ENCODE assay signal across 1 cellular context in genomic region chr6:41746068-41746467, GRCh38.
A peak's percentile ranks its signal among the peaks of the same experiment; 100 is the strongest.
TF ChIP-seq lines count a peak whose summit lies in the region.

No MANE protein-coding gene starts in this region.

TF ChIP-seq in HepG2, 621 proteins besides CTCF, POLR2A, EP300 and RAD21 (continued from another document and continues in another):
- no peak for TF ChIP-seq ELK4 (CRISPR knock-in tag; IDR thresholded peaks at IDR 0.05; ENCODE audit: borderline replicate concordance)
- no peak for TF ChIP-seq ZNF800 (CRISPR knock-in tag; IDR thresholded peaks at IDR 0.05)
- no peak for TF ChIP-seq MTA1 (CRISPR knock-in tag; IDR thresholded peaks at IDR 0.05; ENCODE audit: borderline replicate concordance)
- TF ChIP-seq TBP (CRISPR knock-in tag; IDR thresholded peaks at IDR 0.05), result no peak
- no peak for TF ChIP-seq ZNF33A (CRISPR knock-in tag; IDR thresholded peaks at IDR 0.05; ENCODE audit: borderline replicate concordance)
- TF ChIP-seq ZNF569 (CRISPR knock-in tag; IDR thresholded peaks at IDR 0.05; ENCODE audit: borderline replicate concordance), result no peak
- no peak for TF ChIP-seq ZNF383 (CRISPR knock-in tag; IDR thresholded peaks at IDR 0.05; ENCODE audit: borderline replicate concordance)
- TF ChIP-seq ZFP37 (CRISPR knock-in tag; IDR thresholded peaks at IDR 0.05; ENCODE audit: borderline replicate concordance), result no peak
- TF ChIP-seq NR3C1 (CRISPR knock-in tag; IDR thresholded peaks at IDR 0.05), result no peak
- TF ChIP-seq NRL (CRISPR knock-in tag; IDR thresholded peaks at IDR 0.05; ENCODE audit: borderline replicate concordance), result 0 out of 2 replicates have a peak, but pooled peaks have one; percentile 25
- TF ChIP-seq SAP130 (CRISPR knock-in tag; IDR thresholded peaks at IDR 0.05; ENCODE audit: low read depth), result no peak
- no peak for TF ChIP-seq NONO (IDR thresholded peaks at IDR 0.05)
- TF ChIP-seq NONO (CRISPR knock-in tag; conservative IDR thresholded peaks at IDR 0.05), result no peak
- TF ChIP-seq NR1H2 (CRISPR knock-in tag; IDR thresholded peaks at IDR 0.05; ENCODE audit: borderline replicate concordance, low read depth), result no peak
- no peak for TF ChIP-seq HCFC1 (IDR thresholded peaks at IDR 0.05; ENCODE audit: low read depth, low read length)
- TF ChIP-seq ZNF430 (CRISPR knock-in tag; IDR thresholded peaks at IDR 0.05), result no peak
- TF ChIP-seq, protein P1, sequence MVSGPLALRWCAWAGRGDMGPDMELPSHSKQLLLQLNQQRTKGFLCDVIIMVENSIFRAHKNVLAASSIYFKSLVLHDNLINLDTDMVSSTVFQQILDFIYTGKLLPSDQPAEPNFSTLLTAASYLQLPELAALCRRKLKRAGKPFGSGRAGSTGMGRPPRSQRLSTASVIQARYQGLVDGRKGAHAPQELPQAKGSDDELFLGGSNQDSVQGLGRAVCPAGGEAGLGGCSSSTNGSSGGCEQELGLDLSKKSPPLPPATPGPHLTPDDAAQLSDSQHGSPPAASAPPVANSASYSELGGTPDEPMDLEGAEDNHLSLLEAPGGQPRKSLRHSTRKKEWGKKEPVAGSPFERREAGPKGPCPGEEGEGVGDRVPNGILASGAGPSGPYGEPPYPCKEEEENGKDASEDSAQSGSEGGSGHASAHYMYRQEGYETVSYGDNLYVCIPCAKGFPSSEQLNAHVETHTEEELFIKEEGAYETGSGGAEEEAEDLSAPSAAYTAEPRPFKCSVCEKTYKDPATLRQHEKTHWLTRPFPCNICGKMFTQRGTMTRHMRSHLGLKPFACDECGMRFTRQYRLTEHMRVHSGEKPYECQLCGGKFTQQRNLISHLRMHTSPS (CRISPR knock-in tag; IDR thresholded peaks at IDR 0.05; ENCODE audit: low read depth), result peak; percentile 42; the same call in 1 of the 2 replicates
- TF ChIP-seq RELA (CRISPR knock-in tag; IDR thresholded peaks at IDR 0.05), result no peak
- TF ChIP-seq ZNF687 (CRISPR knock-in tag; IDR thresholded peaks at IDR 0.05), result peak; percentile 48; the same call in 1 of the 2 replicates
- TF ChIP-seq TRAFD1 (CRISPR knock-in tag; IDR thresholded peaks at IDR 0.05; ENCODE audit: borderline replicate concordance), result no peak
- TF ChIP-seq BHLHE40 (IDR thresholded peaks at IDR 0.05; ENCODE audit: low read length), result no peak
- TF ChIP-seq ASH2L (IDR thresholded peaks at IDR 0.05; ENCODE audit: insufficient read length, low read depth, low read length), result no peak
- TF ChIP-seq, protein P2, sequence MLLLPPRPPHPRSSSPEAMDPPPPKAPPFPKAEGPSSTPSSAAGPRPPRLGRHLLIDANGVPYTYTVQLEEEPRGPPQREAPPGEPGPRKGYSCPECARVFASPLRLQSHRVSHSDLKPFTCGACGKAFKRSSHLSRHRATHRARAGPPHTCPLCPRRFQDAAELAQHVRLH (CRISPR knock-in tag; IDR thresholded peaks at IDR 0.05; ENCODE audit: borderline replicate concordance, low read depth), result 0 out of 2 replicates have a peak, but pooled peaks have one; percentile 11
- TF ChIP-seq HDAC2 (CRISPR knock-in tag; IDR thresholded peaks at IDR 0.05), result 0 out of 2 replicates have a peak, but pooled peaks have one; percentile 18
- TF ChIP-seq ZNF570 (CRISPR knock-in tag; IDR thresholded peaks at IDR 0.05; ENCODE audit: borderline replicate concordance), result no peak
- TF ChIP-seq POLR2G (IDR thresholded peaks at IDR 0.05; ENCODE audit: low read depth, low read length), result 0 out of 2 replicates have a peak, but pooled peaks have one; percentile 36
- TF ChIP-seq SNAPC5 (CRISPR knock-in tag; IDR thresholded peaks at IDR 0.05; ENCODE audit: borderline replicate concordance), result no peak
- no peak for TF ChIP-seq ZNF329 (CRISPR knock-in tag; IDR thresholded peaks at IDR 0.05; ENCODE audit: low read depth)
- TF ChIP-seq, protein P3, sequence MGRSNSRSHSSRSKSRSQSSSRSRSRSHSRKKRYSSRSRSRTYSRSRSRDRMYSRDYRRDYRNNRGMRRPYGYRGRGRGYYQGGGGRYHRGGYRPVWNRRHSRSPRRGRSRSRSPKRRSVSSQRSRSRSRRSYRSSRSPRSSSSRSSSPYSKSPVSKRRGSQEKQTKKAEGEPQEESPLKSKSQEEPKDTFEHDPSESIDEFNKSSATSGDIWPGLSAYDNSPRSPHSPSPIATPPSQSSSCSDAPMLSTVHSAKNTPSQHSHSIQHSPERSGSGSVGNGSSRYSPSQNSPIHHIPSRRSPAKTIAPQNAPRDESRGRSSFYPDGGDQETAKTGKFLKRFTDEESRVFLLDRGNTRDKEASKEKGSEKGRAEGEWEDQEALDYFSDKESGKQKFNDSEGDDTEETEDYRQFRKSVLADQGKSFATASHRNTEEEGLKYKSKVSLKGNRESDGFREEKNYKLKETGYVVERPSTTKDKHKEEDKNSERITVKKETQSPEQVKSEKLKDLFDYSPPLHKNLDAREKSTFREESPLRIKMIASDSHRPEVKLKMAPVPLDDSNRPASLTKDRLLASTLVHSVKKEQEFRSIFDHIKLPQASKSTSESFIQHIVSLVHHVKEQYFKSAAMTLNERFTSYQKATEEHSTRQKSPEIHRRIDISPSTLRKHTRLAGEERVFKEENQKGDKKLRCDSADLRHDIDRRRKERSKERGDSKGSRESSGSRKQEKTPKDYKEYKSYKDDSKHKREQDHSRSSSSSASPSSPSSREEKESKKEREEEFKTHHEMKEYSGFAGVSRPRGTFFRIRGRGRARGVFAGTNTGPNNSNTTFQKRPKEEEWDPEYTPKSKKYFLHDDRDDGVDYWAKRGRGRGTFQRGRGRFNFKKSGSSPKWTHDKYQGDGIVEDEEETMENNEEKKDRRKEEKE (IDR thresholded peaks at IDR 0.05), result no peak
- TF ChIP-seq CCAR2 (optimal IDR thresholded peaks at IDR 0.05; ENCODE audit: low read depth, low read length), result no peak
- no peak for TF ChIP-seq FOXM1 (CRISPR knock-in tag; IDR thresholded peaks at IDR 0.05)
- TF ChIP-seq NFE2 (CRISPR knock-in tag; IDR thresholded peaks at IDR 0.05), result no peak
- no peak for TF ChIP-seq YEATS4 (CRISPR knock-in tag; IDR thresholded peaks at IDR 0.05; ENCODE audit: borderline replicate concordance)
- no peak for TF ChIP-seq MAFF (IDR thresholded peaks at IDR 0.05; ENCODE audit: low read depth, low read length)
- no peak for TF ChIP-seq PLRG1 (conservative IDR thresholded peaks at IDR 0.05)
- no peak for TF ChIP-seq SMYD3 (CRISPR knock-in tag; IDR thresholded peaks at IDR 0.05)
- TF ChIP-seq, protein P4, sequence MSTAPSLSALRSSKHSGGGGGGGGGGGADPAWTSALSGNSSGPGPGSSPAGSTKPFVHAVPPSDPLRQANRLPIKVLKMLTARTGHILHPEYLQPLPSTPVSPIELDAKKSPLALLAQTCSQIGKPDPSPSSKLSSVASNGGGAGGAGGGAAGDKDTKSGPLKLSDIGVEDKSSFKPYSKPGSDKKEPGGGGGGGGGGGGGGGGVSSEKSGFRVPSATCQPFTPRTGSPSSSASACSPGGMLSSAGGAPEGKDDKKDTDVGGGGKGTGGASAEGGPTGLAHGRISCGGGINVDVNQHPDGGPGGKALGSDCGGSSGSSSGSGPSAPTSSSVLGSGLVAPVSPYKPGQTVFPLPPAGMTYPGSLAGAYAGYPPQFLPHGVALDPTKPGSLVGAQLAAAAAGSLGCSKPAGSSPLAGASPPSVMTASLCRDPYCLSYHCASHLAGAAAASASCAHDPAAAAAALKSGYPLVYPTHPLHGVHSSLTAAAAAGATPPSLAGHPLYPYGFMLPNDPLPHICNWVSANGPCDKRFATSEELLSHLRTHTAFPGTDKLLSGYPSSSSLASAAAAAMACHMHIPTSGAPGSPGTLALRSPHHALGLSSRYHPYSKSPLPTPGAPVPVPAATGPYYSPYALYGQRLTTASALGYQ (CRISPR knock-in tag; IDR thresholded peaks at IDR 0.05), result no peak
- no peak for TF ChIP-seq ZNF496 (CRISPR knock-in tag; IDR thresholded peaks at IDR 0.05; ENCODE audit: insufficient replicate concordance)
- no peak for TF ChIP-seq PCBP2 (optimal IDR thresholded peaks at IDR 0.05; ENCODE audit: low read depth, low read length, poor library complexity, severe bottlenecking)
- no peak for TF ChIP-seq ZNF543 (CRISPR knock-in tag; IDR thresholded peaks at IDR 0.05)
- TF ChIP-seq POGK (CRISPR knock-in tag; conservative IDR thresholded peaks at IDR 0.05), result no peak
- 0 out of 2 replicates have a peak, but pooled peaks have one; percentile 38 for TF ChIP-seq ZFX (CRISPR knock-in tag; IDR thresholded peaks at IDR 0.05; ENCODE audit: low read depth)
- no peak for TF ChIP-seq TERF1 (CRISPR knock-in tag; IDR thresholded peaks at IDR 0.05)
- TF ChIP-seq ZC3H4 (CRISPR knock-in tag; IDR thresholded peaks at IDR 0.05; ENCODE audit: borderline replicate concordance), result no peak
